In genomic region chr3:122978569-122978968, GRCh38 we compare ENCODE assay signal across 2 cellular contexts.
TF ChIP-seq lines count a peak whose summit lies in the region.

No MANE protein-coding gene starts in this region.

TF ChIP-seq in HEK293, 187 proteins besides CTCF, POLR2A, EP300 and RAD21:
- no peak for TF ChIP-seq ZIC2 (tag by site-specific recombination; IDR thresholded peaks at IDR 0.05)
- peak; percentile 90 for TF ChIP-seq ZNF664 (tag by site-specific recombination; IDR thresholded peaks at IDR 0.05)
- no peak for TF ChIP-seq ZNF433 (tag by site-specific recombination; IDR thresholded peaks at IDR 0.05; ENCODE audit: low read depth)

TF ChIP-seq in H1, 55 proteins besides CTCF, POLR2A, EP300 and RAD21:
- no peak for TF ChIP-seq BCL11A (IDR thresholded peaks at IDR 0.05; ENCODE audit: low read depth in 2 of 2, low read length in 2 of 2)
- no peak for TF ChIP-seq NRF1 (IDR thresholded peaks at IDR 0.05; ENCODE audit: low read depth, low read length)
- no peak for TF ChIP-seq SIN3A (conservative IDR thresholded peaks at IDR 0.05 in 1 of 2, IDR thresholded peaks at IDR 0.05 in 1 of 2; ENCODE audit: low read depth in 1 of 2, low read length in 2 of 2)
TF ChIP-seq in H1: peak in this region for 0.
